19 cellular contexts compared by ENCODE assay signal in the genomic region with DNA sequence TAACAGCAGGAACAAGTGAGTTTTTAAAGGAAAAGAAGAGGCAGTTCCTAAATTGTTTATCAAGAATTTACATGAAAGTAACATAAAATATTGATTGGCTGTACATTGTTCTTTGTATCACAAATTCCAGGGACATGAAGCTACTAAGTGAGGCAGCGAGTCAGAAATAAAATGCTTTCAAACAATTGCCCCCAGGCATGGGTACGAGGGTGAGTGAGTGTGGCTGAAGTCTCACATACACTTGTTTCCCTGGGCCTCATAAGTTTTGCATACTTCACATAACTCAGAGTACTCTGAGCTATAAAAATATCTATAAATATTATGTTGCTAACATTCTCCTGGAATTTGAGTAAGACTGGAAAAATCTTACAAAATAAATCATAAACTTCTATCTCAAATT.
"Had no signal": no experiment of that assay in that cellular context is flagged by ENCODE, and none has a peak within 500 bp of the region (broad histone marks: within the 10 kb centered on the region; RNA-seq: fewer than 3 reads in every experiment).

No MANE protein-coding gene starts in this region.

- ATAC-seq: foreskin keratinocyte; heart right ventricle; left lobe of liver; naive thymus-derived CD4-positive, alpha-beta T cell; right lobe of liver; stimulated activated effector memory CD8-positive, alpha-beta T cell treated with anti-CD3 and anti-CD28 coated beads, Interleukin-12 subunit alpha, Interleukin-12 subunit beta, amount 100 ng/mL, for 72 hours had no signal

- FAIRE-seq: endothelial cell of umbilical vein, keratinocyte had no signal

- DNase-seq: dermis blood vessel endothelial cell; effector memory CD4-positive, alpha-beta T cell; glutamatergic neuron; heart right ventricle; mesenchymal stem cell; midbrain; naive thymus-derived CD4-positive, alpha-beta T cell; right lobe of liver; stimulated activated CD4-positive, alpha-beta T cell treated with anti-CD3 and anti-CD28 coated beads, Interleukin-12 subunit alpha, Interleukin-12 subunit beta, amount 100 ng/mL, for 4 hours; stimulated activated CD4-positive, alpha-beta T cell treated with anti-CD3 and anti-CD28 coated beads, Interleukin-1b, Interleukin-23, amount 100 ng/mL, for 48 hours; stimulated activated CD4-positive, alpha-beta T cell treated with anti-CD3 and anti-CD28 coated beads, Interleukin-4, amount 100 ng/mL, for 24 hours; stimulated activated naive CD4-positive, alpha-beta T cell treated with Interleukin-2 at 50 U/mL for 16 hours; stomach; thyroid gland had no signal
